In the genomic region with DNA sequence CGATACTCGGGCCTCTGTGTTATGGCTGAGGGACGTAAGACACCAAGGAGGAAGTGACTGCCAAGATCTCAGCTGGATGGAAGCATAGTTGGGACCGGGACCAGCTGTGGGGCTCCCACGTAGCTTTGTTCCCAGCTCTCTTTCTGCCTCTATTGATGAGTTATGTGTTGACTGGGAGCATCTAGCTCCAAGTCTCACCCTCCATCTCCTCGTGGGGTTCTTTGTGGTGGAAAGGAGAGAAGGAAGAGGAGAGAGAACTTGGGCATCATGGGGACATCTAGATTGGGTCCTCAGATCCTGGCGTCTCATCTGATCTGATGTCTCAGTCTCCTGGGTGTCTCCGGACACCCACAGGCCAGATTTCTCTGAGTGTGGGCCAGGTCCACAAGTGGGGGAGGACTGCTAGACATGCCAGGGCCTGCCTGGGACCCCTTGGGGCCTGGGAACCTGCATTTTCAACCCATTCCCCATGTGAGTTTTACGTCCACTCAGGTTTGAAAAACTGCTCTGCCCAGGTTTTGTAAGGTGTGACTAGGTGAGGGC, we compare ENCODE assay signal across 8 cellular contexts. TPM values are rescaled to one million over a fixed set of nuclear protein-coding genes. Genes with fewer than 3 reads are reported as not detected.
DNase-seq lines count a peak whose midpoint lies in the region; ATAC-seq and TF ChIP-seq lines count a peak whose summit lies in the region.

No MANE protein-coding gene starts in this region.

- CTCF ChIA-PET in naive thymus-derived CD4-positive, alpha-beta T cell (lab: Charles Lee), result interaction anchor here (0.6 to 1.1 kb wide), 3 partner anchors 9 to 208 kb away, joined by 3 to 5 read pairs (median 3); no protein-coding TSS in a partner anchor

- H3K9me2 ChIP-seq in MM.1S (replicated peaks; ENCODE audit: insufficient read depth, low read length), result no peaks in the 10 kb centered on the region

- peaks cover 56% of the 10 kb centered on the region for H3K79me2 ChIP-seq in MM.1S (ENCODE audit: low read length)

- no peaks in the 10 kb centered on the region for H3K36me3 ChIP-seq in MM.1S (replicated peaks; ENCODE audit: insufficient read depth, low read length)
- no peaks in the 10 kb centered on the region for H3K36me3 ChIP-seq in naive thymus-derived CD4-positive, alpha-beta T cell (ENCODE audit: control insufficient read depth in 2 of 3, insufficient read depth in 3 of 3, low read length in 3 of 3)

- H3K4me3 ChIP-seq in GM08714 (ENCODE audit: low read length) (peak overlapping the region; percentile 74), MM.1S (ENCODE audit: low read length) (peak overlapping the region; percentile 81)
- peak overlapping the region; percentile 72 for H3K4me3 ChIP-seq in naive thymus-derived CD4-positive, alpha-beta T cell (ENCODE audit: low read length)

- H2AFZ ChIP-seq in MM.1S (ENCODE audit: low read length), result peak overlapping the region; percentile 35; the same call in 1 of the 2 replicates

- H3K27me3 ChIP-seq in MM.1S (replicated peaks; ENCODE audit: insufficient read depth, low read length), result no peaks in the 10 kb centered on the region
- no peaks in the 10 kb centered on the region for H3K27me3 ChIP-seq in naive thymus-derived CD4-positive, alpha-beta T cell (ENCODE audit: control insufficient read depth in 2 of 2, insufficient read depth in 2 of 2, low read length in 2 of 2)

- no peaks in the 10 kb centered on the region for H3K27me3 Mint-ChIP-seq in dendritic cell treated with granulocyte-macrophage colony-stimulating factor and Interleukin-4, amounts not matched to agents 40 ng/mL and 50 ng/mL, for 4 days
- H3K27me3 Mint-ChIP-seq in naive thymus-derived CD4-positive, alpha-beta T cell, result no peaks in the 10 kb centered on the region

- no peaks in the 10 kb centered on the region; the same call in 1 of the 2 replicates for H3F3A ChIP-seq in MM.1S (ENCODE audit: insufficient read depth, low read length)

- no peaks in the 10 kb centered on the region for H3K9me3 Mint-ChIP-seq in dendritic cell treated with granulocyte-macrophage colony-stimulating factor and Interleukin-4, amounts not matched to agents 40 ng/mL and 50 ng/mL, for 4 days
- no peaks in the 10 kb centered on the region for H3K9me3 Mint-ChIP-seq in naive thymus-derived CD4-positive, alpha-beta T cell

- H3K9me3 ChIP-seq in MM.1S (replicated peaks; ENCODE audit: insufficient read depth, low read length), result no peaks in the 10 kb centered on the region
- H3K9me3 ChIP-seq in naive thymus-derived CD4-positive, alpha-beta T cell (ENCODE audit: control insufficient read depth in 2 of 3, low read length in 3 of 3), result no peaks in the 10 kb centered on the region

- peaks cover 14% of the 10 kb centered on the region; the same call in 1 of the 2 replicates for H3K4me1 ChIP-seq in MM.1S (ENCODE audit: low read length)
- H3K4me1 ChIP-seq in naive thymus-derived CD4-positive, alpha-beta T cell (ENCODE audit: control insufficient read depth in 2 of 2, insufficient read depth in 2 of 2, low read length in 2 of 2), result peaks cover 18 to 21% of the 10 kb centered on the region in 2 donors

- POLR2A ChIA-PET in naive thymus-derived CD4-positive, alpha-beta T cell (lab: Charles Lee), result interaction anchor here (0.5 to 4.2 kb wide), 4 partner anchors 9 to 68 kb away, joined by 3 to 28 read pairs (median 10); partner anchors contain the start of gene NUDT16L1

- peak overlapping the region; percentile 91 for H3K9ac ChIP-seq in MM.1S (ENCODE audit: low read length)

- DNase-seq in MM.1S (no peak), cortex of kidney (lab: John Stamatoyannopoulos, UW) (no peak), NCI-H748 (lab: John Stamatoyannopoulos, UW; ENCODE audit: unreplicated experiment) (no peak)
- DNase-seq in naive thymus-derived CD4-positive, alpha-beta T cell, result no peak
- no peak for DNase-seq in stimulated activated CD8-positive, alpha-beta memory T cell treated with anti-CD3 and anti-CD28 coated beads, Interleukin-4, amount 100 ng/mL, for 48 hours

- peaks cover 51% of the 10 kb centered on the region for H3K36me3 Mint-ChIP-seq in dendritic cell treated with granulocyte-macrophage colony-stimulating factor and Interleukin-4, amounts not matched to agents 40 ng/mL and 50 ng/mL, for 4 days (ENCODE audit: low read depth)
- H3K36me3 Mint-ChIP-seq in naive thymus-derived CD4-positive, alpha-beta T cell, result peaks cover 0 to 12% (median 5%) of the 10 kb centered on the region in 5 donors

- peak overlapping the region; percentile 97 for H3K27ac Mint-ChIP-seq in dendritic cell treated with granulocyte-macrophage colony-stimulating factor and Interleukin-4, amounts not matched to agents 40 ng/mL and 50 ng/mL, for 4 days
- H3K27ac Mint-ChIP-seq in naive thymus-derived CD4-positive, alpha-beta T cell, result peak overlapping the region; percentile 81 to 95 (median 92)

- peak; percentile 2 for ATAC-seq in naive thymus-derived CD4-positive, alpha-beta T cell
- ATAC-seq in GM19463 (IDR thresholded peaks at IDR 0.05; ENCODE audit: unreplicated experiment), result no peak

- H4K20me1 ChIP-seq in MM.1S (ENCODE audit: insufficient read depth, low read length), result peaks cover 9% of the 10 kb centered on the region; the same call in 1 of the 2 replicates

- peak overlapping the region; percentile 77; the same call in 1 of the 2 replicates for H3K27ac ChIP-seq in MM.1S (ENCODE audit: low read length)
- peak overlapping the region; percentile 83 for H3K27ac ChIP-seq in naive thymus-derived CD4-positive, alpha-beta T cell (ENCODE audit: low read depth, low read length)

- H3K4me1 Mint-ChIP-seq in dendritic cell treated with granulocyte-macrophage colony-stimulating factor and Interleukin-4, amounts not matched to agents 40 ng/mL and 50 ng/mL, for 4 days (ENCODE audit: low read depth), result peaks cover 57% of the 10 kb centered on the region
- H3K4me1 Mint-ChIP-seq in naive thymus-derived CD4-positive, alpha-beta T cell, result peaks cover 26 to 45% (median 40%) of the 10 kb centered on the region in 7 donors

- TF ChIP-seq CTCF in MM.1S (IDR thresholded peaks at IDR 0.05; ENCODE audit: low read length), result no peak

- intact Hi-C loops in dendritic cell treated with granulocyte-macrophage colony-stimulating factor and Interleukin-4, amounts not matched to agents 40 ng/mL and 50 ng/mL, for 4 days (cut with micrococcal nuclease), result loop anchor here (5.0 kb wide), 1 partner anchor 37 kb away; no protein-coding TSS in a partner anchor
- intact Hi-C loops in naive thymus-derived CD4-positive, alpha-beta T cell (cut with micrococcal nuclease), result loop anchor here (1.0 to 2.0 kb wide), 10 partner anchors 11 to 275 kb away; partner anchors contain the start of genes DNAJA3 (in 1 of the 2), GLYR1 (in 1 of the 2), HMOX2 (in 1 of the 2) and NUDT16L1 (in 1 of the 2)

- H3K4me2 ChIP-seq in MM.1S (ENCODE audit: low read depth, low read length), result peak overlapping the region; percentile 83

- peak overlapping the region; percentile 98 for H3K4me3 Mint-ChIP-seq in dendritic cell treated with granulocyte-macrophage colony-stimulating factor and Interleukin-4, amounts not matched to agents 40 ng/mL and 50 ng/mL, for 4 days
- peak overlapping the region; percentile 91 to 99 (median 94) for H3K4me3 Mint-ChIP-seq in naive thymus-derived CD4-positive, alpha-beta T cell

RNA-seq across cellular contexts. Expression of gene MGRN1, which starts 1.1 kb away (rescaled TPM):
- 100 to 1,000 TPM in 1 of 5 experiments, 10 to 100 TPM in 4; 62.6 to 103 (median 81.2) TPM for total RNA-seq in naive thymus-derived CD4-positive, alpha-beta T cell
- polyA plus RNA-seq in naive thymus-derived CD4-positive, alpha-beta T cell, result 1 to 10 TPM; 4.9 to 10.0 TPM

RNA-seq across cellular contexts. Expression of gene UBALD1, which starts 11.0 kb away (rescaled TPM):
- total RNA-seq in naive thymus-derived CD4-positive, alpha-beta T cell, result 10 to 100 TPM; 21.8 to 36.5 (median 29.7) TPM
- 1 to 10 TPM; 1.6 to 2.5 TPM for polyA plus RNA-seq in naive thymus-derived CD4-positive, alpha-beta T cell
